Comparison of ENCODE assay signal across 16 cellular contexts in genomic region chr14:50607181-50607580, GRCh38. TPM values are rescaled to one million over a fixed set of nuclear protein-coding genes. Genes with fewer than 3 reads are reported as not detected.
A peak's percentile ranks its signal among the peaks of the same experiment; 100 is the strongest.
DNase-seq lines count a peak whose midpoint lies in the region; TF ChIP-seq lines count a peak whose summit lies in the region.
"Had no signal": no experiment of that assay in that cellular context is flagged by ENCODE, and none has a peak within 500 bp of the region (broad histone marks: within the 10 kb centered on the region; RNA-seq: fewer than 3 reads in every experiment).

No MANE protein-coding gene starts in this region.

- WGBS in suprapubic skin: 65% methylated on average over 3 of the region's 3 CpGs

- peak overlapping the region; percentile 7 for H3K27ac Mint-ChIP-seq in activated CD4-positive, alpha-beta T cell treated with anti-CD3 and anti-CD28 coated beads, Interleukin-2, amount 10 ng/mL, durations not matched to agents 24 days and 14 days
- no peak overlapping the region for H3K27ac Mint-ChIP-seq in activated CD4-positive, alpha-beta T cell treated with anti-CD3 and anti-CD28 coated beads, Interleukin-2, amount 10 ng/mL, durations not matched to agents 7 days and 5 days
- H3K27ac Mint-ChIP-seq: T-helper 1 cell treated with Interleukin-12 subunit alpha and Interleukin-12 subunit beta and Interleukin-4 antibody, amounts not matched to agents 30 μg/mL and 1 μg/mL, for 36 hours had no signal

- peaks cover 24% of the 10 kb centered on the region for H3K27me3 Mint-ChIP-seq in activated CD4-positive, alpha-beta T cell treated with anti-CD3 and anti-CD28 coated beads, Interleukin-2, amount 10 ng/mL, durations not matched to agents 24 days and 14 days
- peaks cover 3% of the 10 kb centered on the region for H3K27me3 Mint-ChIP-seq in activated CD4-positive, alpha-beta T cell treated with anti-CD3 and anti-CD28 coated beads, Interleukin-2, amount 10 ng/mL, durations not matched to agents 7 days and 5 days

- no peaks in the 10 kb centered on the region for H3K4me1 ChIP-seq in suprapubic skin

- POLR2A ChIA-PET in activated CD4-positive, alpha-beta T cell treated with anti-CD3 and anti-CD28 coated beads, Interleukin-2, amount 10 ng/mL, durations not matched to agents 7 days and 5 days (lab: Charles Lee): no interaction called here

- no peak for TF ChIP-seq CTCF in fibroblast of mammary gland (conservative IDR thresholded peaks at IDR 0.05; ENCODE audit: control insufficient read depth, insufficient read depth, low read depth, low read length)
- TF ChIP-seq CTCF in suprapubic skin (IDR thresholded peaks at IDR 0.05): no peak

- no peak for TF ChIP-seq EP300 in suprapubic skin (IDR thresholded peaks at IDR 0.05)

- H3K4me3 ChIP-seq in MG63 (no peak overlapping the region), fibroblast of mammary gland (ENCODE audit: control insufficient read depth, low read depth, low read length) (no peak overlapping the region), suprapubic skin (no peak overlapping the region)
- H3K4me3 ChIP-seq: heart right ventricle had no signal

- peaks cover 7% of the 10 kb centered on the region for H3K4me1 Mint-ChIP-seq in activated CD4-positive, alpha-beta T cell treated with anti-CD3 and anti-CD28 coated beads, Interleukin-2, amount 10 ng/mL, durations not matched to agents 24 days and 14 days
- no peaks in the 10 kb centered on the region for H3K4me1 Mint-ChIP-seq in activated CD4-positive, alpha-beta T cell treated with anti-CD3 and anti-CD28 coated beads, Interleukin-2, amount 10 ng/mL, durations not matched to agents 7 days and 5 days

- TF ChIP-seq POLR2A in suprapubic skin (IDR thresholded peaks at IDR 0.05): no peak

- H3K27me3 ChIP-seq in MG63: no peaks in the 10 kb centered on the region
- H3K27me3 ChIP-seq in suprapubic skin: no peaks in the 10 kb centered on the region
- H3K27me3 ChIP-seq: brain microvascular endothelial cell, heart right ventricle had no signal

- H3K36me3 Mint-ChIP-seq in activated CD4-positive, alpha-beta T cell treated with anti-CD3 and anti-CD28 coated beads, Interleukin-2, amount 10 ng/mL, durations not matched to agents 24 days and 14 days (ENCODE audit: low read depth): no peaks in the 10 kb centered on the region
- no peaks in the 10 kb centered on the region for H3K36me3 Mint-ChIP-seq in activated CD4-positive, alpha-beta T cell treated with anti-CD3 and anti-CD28 coated beads, Interleukin-2, amount 10 ng/mL, durations not matched to agents 7 days and 5 days (ENCODE audit: low read depth)

- intact Hi-C loops in activated CD4-positive, alpha-beta T cell treated with anti-CD3 and anti-CD28 coated beads, Interleukin-2, amount 10 ng/mL, durations not matched to agents 24 days and 14 days (cut with micrococcal nuclease): loop anchor here (1.0 to 5.0 kb wide), 3 partner anchors 60 to 119 kb away; partner anchors contain the start of gene SAV1

- H3K9me3 Mint-ChIP-seq in activated CD4-positive, alpha-beta T cell treated with anti-CD3 and anti-CD28 coated beads, Interleukin-2, amount 10 ng/mL, durations not matched to agents 24 days and 14 days: no peaks in the 10 kb centered on the region
- no peaks in the 10 kb centered on the region for H3K9me3 Mint-ChIP-seq in activated CD4-positive, alpha-beta T cell treated with anti-CD3 and anti-CD28 coated beads, Interleukin-2, amount 10 ng/mL, durations not matched to agents 7 days and 5 days
- H3K9me3 Mint-ChIP-seq: T-helper 1 cell treated with Interleukin-12 subunit alpha and Interleukin-12 subunit beta and Interleukin-4 antibody, amounts not matched to agents 30 μg/mL and 1 μg/mL, for 36 hours had no signal

- no peak overlapping the region for H3K27ac ChIP-seq in suprapubic skin
- H3K27ac ChIP-seq: brain microvascular endothelial cell, heart right ventricle had no signal

- CTCF ChIA-PET in activated CD4-positive, alpha-beta T cell treated with anti-CD3 and anti-CD28 coated beads, Interleukin-2, amount 10 ng/mL, durations not matched to agents 7 days and 5 days (lab: Charles Lee): interaction anchor here (0.8 to 1.4 kb wide), 2 partner anchors 14 to 27 kb away, joined by 3 read pairs; no protein-coding TSS in a partner anchor

- DNase-seq in activated CD4-positive, alpha-beta T cell treated with anti-CD3 and anti-CD28 coated beads, Interleukin-2, amount 10 ng/mL, durations not matched to agents 24 days and 14 days: no peak
- DNase-seq in activated CD4-positive, alpha-beta T cell treated with anti-CD3 and anti-CD28 coated beads, Interleukin-2, amount 10 ng/mL, durations not matched to agents 7 days and 5 days: no peak
- peak; percentile 41 for DNase-seq in MG63
- DNase-seq in fibroblast of mammary gland (ENCODE audit: low read depth): peak; percentile 84
- DNase-seq in stimulated activated CD4-positive, alpha-beta T cell treated with anti-CD3 and anti-CD28 coated beads, Interleukin-4, amount 100 ng/mL, for 48 hours (ENCODE audit: low read depth in 2 of 2): peak; percentile 6 to 43
- DNase-seq in HuH-7 (ENCODE audit: low spot score): no peak
- DNase-seq in T-helper 9 cell: no peak
- no peak for DNase-seq in suprapubic skin (ENCODE audit: low spot score in 2 of 2)
- DNase-seq: brain microvascular endothelial cell; Calu3; effector memory CD4-positive, alpha-beta T cell; heart right ventricle; left cardiac atrium; NCI-H1048; NCI-H226 had no signal

- H3K9me3 ChIP-seq in MG63: no peaks in the 10 kb centered on the region
- no peaks in the 10 kb centered on the region for H3K9me3 ChIP-seq in suprapubic skin

- H3K36me3 ChIP-seq in MG63 (no peaks in the 10 kb centered on the region), suprapubic skin (no peaks in the 10 kb centered on the region)
- H3K36me3 ChIP-seq: brain microvascular endothelial cell, heart right ventricle had no signal

- no peak overlapping the region for H3K4me3 Mint-ChIP-seq in activated CD4-positive, alpha-beta T cell treated with anti-CD3 and anti-CD28 coated beads, Interleukin-2, amount 10 ng/mL, durations not matched to agents 24 days and 14 days
- no peak overlapping the region for H3K4me3 Mint-ChIP-seq in activated CD4-positive, alpha-beta T cell treated with anti-CD3 and anti-CD28 coated beads, Interleukin-2, amount 10 ng/mL, durations not matched to agents 7 days and 5 days
- H3K4me3 Mint-ChIP-seq: T-helper 1 cell treated with Interleukin-12 subunit alpha and Interleukin-12 subunit beta and Interleukin-4 antibody, amounts not matched to agents 30 μg/mL and 1 μg/mL, for 36 hours had no signal

RNA-seq across cellular contexts. Expression of gene ATL1, which starts 47.2 kb away (rescaled TPM):
- 0.75 and 1.0 TPM in 2 replicates for total RNA-seq in activated CD4-positive, alpha-beta T cell treated with anti-CD3 and anti-CD28 coated beads, Interleukin-2, amount 10 ng/mL, durations not matched to agents 24 days and 14 days
- 1 to 10 TPM in 1 of 2 experiments, under 1 TPM in 1; 0.67 to 1.2 TPM for total RNA-seq in activated CD4-positive, alpha-beta T cell treated with anti-CD3 and anti-CD28 coated beads, Interleukin-2, amount 10 ng/mL, durations not matched to agents 7 days and 5 days
- total RNA-seq in MG63 (2014; rRNA removed; shearing (Covaris generic); ENCODE audit: low replicate concordance): 0.10 TPM in 1 of 2 replicates, not detected in the other
- total RNA-seq in suprapubic skin: 10 to 100 TPM in 3 of 4 donors, 1 to 10 TPM in 1; 8.2 to 22.8 (median 14.5) TPM

Comparison
In these comparisons a context has a peak if more than half of its experiments do, and no peak if none do; other contexts are left out.
1. DNase-seq: peak in MG63 (single experiment), fibroblast of mammary gland (single experiment) and stimulated activated CD4-positive, alpha-beta T cell treated with anti-CD3 and anti-CD28 coated beads, Interleukin-4, amount 100 ng/mL, for 48 hours (2 of 2); none in activated CD4-positive, alpha-beta T cell treated with anti-CD3 and anti-CD28 coated beads, Interleukin-2, amount 10 ng/mL, durations not matched to agents 24 days and 14 days (single experiment), activated CD4-positive, alpha-beta T cell treated with anti-CD3 and anti-CD28 coated beads, Interleukin-2, amount 10 ng/mL, durations not matched to agents 7 days and 5 days (single experiment), HuH-7 (single experiment), T-helper 9 cell (single experiment) and suprapubic skin (0 of 2).